In the genomic region with DNA sequence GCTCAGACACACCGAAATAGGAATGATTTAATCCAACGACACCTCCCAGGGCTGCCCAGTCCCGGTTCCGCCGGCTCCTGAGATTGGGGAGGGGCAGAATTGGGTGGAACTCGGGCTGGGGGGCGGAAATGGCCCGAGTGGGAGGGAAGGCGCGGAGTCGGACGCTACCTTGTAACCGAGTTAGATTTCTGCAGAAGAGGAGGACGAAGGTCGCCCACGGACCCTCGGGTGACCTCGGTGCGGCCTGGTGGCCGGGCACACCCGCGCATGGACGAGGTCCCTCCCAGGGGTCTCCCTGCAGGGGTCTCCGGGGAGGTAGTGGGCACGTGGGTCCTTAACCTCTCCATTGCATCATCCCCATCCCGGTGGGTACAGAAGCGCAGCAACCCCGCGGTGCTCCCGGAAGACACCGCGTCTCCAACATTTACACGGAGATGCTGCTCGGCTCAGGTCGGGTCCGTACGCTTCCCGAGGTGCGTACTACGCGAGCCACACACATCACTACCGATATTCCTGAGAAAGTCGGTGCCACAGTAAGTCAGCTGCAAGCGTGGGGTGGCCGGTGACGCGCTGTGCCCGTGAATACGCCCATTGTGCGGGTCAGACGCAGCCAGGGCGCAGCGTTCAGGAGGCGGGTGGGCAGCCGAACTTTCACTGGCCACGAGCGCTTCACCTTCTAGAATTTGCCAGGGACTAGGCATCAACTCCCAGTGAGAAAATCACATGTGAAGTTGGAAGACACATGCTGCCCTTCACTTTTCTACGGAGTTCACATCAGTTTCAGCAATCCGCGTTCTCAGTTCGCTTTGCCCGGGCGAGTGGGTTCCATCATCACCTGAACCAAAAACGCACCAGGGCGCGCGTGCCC, we compare ENCODE assay signal across 8 cellular contexts. TPM values are rescaled to one million over a fixed set of nuclear protein-coding genes. Genes with fewer than 3 reads are reported as not detected.
DNase-seq lines count a peak whose midpoint lies in the region; FAIRE-seq and TF ChIP-seq lines count a peak whose summit lies in the region.

No MANE protein-coding gene starts in this region.

- H3K27me3 ChIP-seq in Karpas-422 (ENCODE audit: low read length) (no peaks in the 10 kb centered on the region), muscle layer of colon (ENCODE audit: control insufficient read depth in 1 of 2, insufficient read depth in 2 of 2, low read length in 2 of 2) (no peaks in the 10 kb centered on the region), transverse colon (no peaks in the 10 kb centered on the region)

- no peak overlapping the region for H2AFZ ChIP-seq in Karpas-422 (ENCODE audit: low read length)

- H3K36me3 Mint-ChIP-seq in activated CD4-positive, alpha-beta memory T cell treated with anti-CD3 and anti-CD28 coated beads, Interleukin-2, amount 10 ng/mL, durations not matched to agents 7 days and 5 days (ENCODE audit: low read depth) = peaks cover 7% of the 10 kb centered on the region

- H3K4me3 ChIP-seq in Karpas-422 (ENCODE audit: low read length) (peak overlapping the region; percentile 78), epithelial cell of proximal tubule (ENCODE audit: low read depth, low read length) (peak overlapping the region; percentile 85), muscle layer of colon (ENCODE audit: low read depth in 1 of 2, low read length in 2 of 2) (peak overlapping the region; percentile 53 to 72), transverse colon (peak overlapping the region; percentile 60 to 84 (median 64))

- no peaks in the 10 kb centered on the region for H3K36me3 ChIP-seq in Karpas-422 (ENCODE audit: insufficient read depth, low read length)
- no peaks in the 10 kb centered on the region for H3K36me3 ChIP-seq in muscle layer of colon (ENCODE audit: insufficient read depth, low read length)
- H3K36me3 ChIP-seq in transverse colon = no peaks in the 10 kb centered on the region

- DNase-seq in NCI-H2171 treated with DMSO at 0.1 percent for 48 hours (lab: John Stamatoyannopoulos, UW) = peak; percentile 44
- DNase-seq in NCI-H2171 (lab: John Stamatoyannopoulos, UW) = no peak
- peak; percentile 81 for DNase-seq in Karpas-422
- DNase-seq in activated CD4-positive, alpha-beta memory T cell treated with anti-CD3 and anti-CD28 coated beads, Interleukin-2, amount 10 ng/mL, durations not matched to agents 7 days and 5 days = no peak
- no peak for DNase-seq in epithelial cell of proximal tubule (ENCODE audit: low read depth)
- DNase-seq in transverse colon = peak; percentile 53
- DNase-seq in H54 (ENCODE audit: insufficient read length, low spot score) = no peak

- TF ChIP-seq POLR2A in transverse colon (IDR thresholded peaks at IDR 0.05) = peak; percentile 16
- no peak for TF ChIP-seq POLR2A in H54 (IDR thresholded peaks at IDR 0.05; ENCODE audit: low read depth, low read length)

- H3K9ac ChIP-seq in Karpas-422 (ENCODE audit: low read length) (peak overlapping the region; percentile 86), muscle layer of colon (ENCODE audit: low read length) (peak overlapping the region; percentile 83)

- no peak overlapping the region for H3K27ac Mint-ChIP-seq in activated CD4-positive, alpha-beta memory T cell treated with anti-CD3 and anti-CD28 coated beads, Interleukin-2, amount 10 ng/mL, durations not matched to agents 7 days and 5 days

- FAIRE-seq in H54 (lab: Jason Lieb, UNC) = no peak

- H3K27me3 Mint-ChIP-seq in activated CD4-positive, alpha-beta memory T cell treated with anti-CD3 and anti-CD28 coated beads, Interleukin-2, amount 10 ng/mL, durations not matched to agents 7 days and 5 days = peaks cover 75% of the 10 kb centered on the region

- peaks cover 60% of the 10 kb centered on the region for H3K4me1 ChIP-seq in Karpas-422 (ENCODE audit: low read length)
- H3K4me1 ChIP-seq in muscle layer of colon (ENCODE audit: insufficient read depth, low read length) = peaks cover 30% of the 10 kb centered on the region
- H3K4me1 ChIP-seq in transverse colon = peaks cover 0 to 42% (median 19%) of the 10 kb centered on the region in 4 donors

- 0 to 2% methylated on average over 9 to 60 of the region's 67 CpGs for WGBS in transverse colon (ENCODE audit: low coverage in 1 of 2), 2 donors

- peaks cover 32% of the 10 kb centered on the region; the same call in 1 of the 2 replicates for H4K20me1 ChIP-seq in Karpas-422 (ENCODE audit: insufficient read depth, low read depth, low read length)

- H3K4me3 Mint-ChIP-seq in activated CD4-positive, alpha-beta memory T cell treated with anti-CD3 and anti-CD28 coated beads, Interleukin-2, amount 10 ng/mL, durations not matched to agents 7 days and 5 days = peak overlapping the region; percentile 85

- H3K27ac ChIP-seq in Karpas-422 (ENCODE audit: low read length) (peak overlapping the region; percentile 95), muscle layer of colon (ENCODE audit: low read depth, low read length) (peak overlapping the region; percentile 72), transverse colon (peak overlapping the region; percentile 84 to 95 (median 91))

- H3K9me3 ChIP-seq in Karpas-422 (ENCODE audit: low read length) (no peaks in the 10 kb centered on the region), muscle layer of colon (ENCODE audit: low read length) (no peaks in the 10 kb centered on the region), transverse colon (no peaks in the 10 kb centered on the region)

- CTCF ChIA-PET in activated CD4-positive, alpha-beta memory T cell treated with anti-CD3 and anti-CD28 coated beads, Interleukin-2, amount 10 ng/mL, durations not matched to agents 7 days and 5 days (lab: Charles Lee) = interaction anchor here (2.2 kb wide), 1 partner anchor 218 kb away, joined by 5 read pairs; no protein-coding TSS in a partner anchor

- H3K4me1 Mint-ChIP-seq in activated CD4-positive, alpha-beta memory T cell treated with anti-CD3 and anti-CD28 coated beads, Interleukin-2, amount 10 ng/mL, durations not matched to agents 7 days and 5 days = peaks cover 34% of the 10 kb centered on the region

- H3K9me2 ChIP-seq in Karpas-422 (replicated peaks; ENCODE audit: insufficient read depth, low read length) = no peaks in the 10 kb centered on the region

- in situ Hi-C loops in transverse colon (cut with MboI; ENCODE audit: low pct_ligation_motif_present in 1 of 4, low pct_unique_long_range_greater_than_20kb in 1 of 4, low sequenced_read_pairs in 3 of 4) = no loop called here

- POLR2A ChIA-PET in activated CD4-positive, alpha-beta memory T cell treated with anti-CD3 and anti-CD28 coated beads, Interleukin-2, amount 10 ng/mL, durations not matched to agents 7 days and 5 days (lab: Charles Lee) = interaction anchor here (0.9 kb wide), 1 partner anchor 229 kb away, joined by 5 read pairs; no protein-coding TSS in a partner anchor

- no peak for TF ChIP-seq CTCF in epithelial cell of proximal tubule (conservative IDR thresholded peaks at IDR 0.05; ENCODE audit: low read depth, low read length)
- no peak for TF ChIP-seq CTCF in transverse colon (IDR thresholded peaks at IDR 0.05)

- peak overlapping the region; percentile 82 for H3K4me2 ChIP-seq in Karpas-422 (ENCODE audit: low read depth, low read length, poor library complexity, severe bottlenecking)

- intact Hi-C loops in transverse colon (cut with DNase I; ENCODE audit: low total_unique reads) = no loop called here

- peaks cover 56% of the 10 kb centered on the region for H3K79me2 ChIP-seq in Karpas-422 (ENCODE audit: low read length)

- H3K9me3 Mint-ChIP-seq in activated CD4-positive, alpha-beta memory T cell treated with anti-CD3 and anti-CD28 coated beads, Interleukin-2, amount 10 ng/mL, durations not matched to agents 7 days and 5 days = no peaks in the 10 kb centered on the region

- TF ChIP-seq EP300 in transverse colon (IDR thresholded peaks at IDR 0.05; ENCODE audit: low read depth) = no peak

RNA-seq across cellular contexts. Expression of gene ZNF516, which starts 3.0 kb away (rescaled TPM):
- total RNA-seq in Karpas-422 (2014; rRNA removed; shearing (Covaris generic); ENCODE audit: low replicate concordance) = 41.0 and 53.3 TPM in 2 replicates
- 1 to 10 TPM; 3.9 to 5.0 TPM for total RNA-seq in activated CD4-positive, alpha-beta memory T cell treated with anti-CD3 and anti-CD28 coated beads, Interleukin-2, amount 10 ng/mL, durations not matched to agents 7 days and 5 days
- total RNA-seq in epithelial cell of proximal tubule (14.8 and 15.7 TPM in 2 replicates), transverse colon (10 to 100 TPM; 19.4 to 37.8 (median 26.7) TPM)

Comparison
In these comparisons a context has a peak if more than half of its experiments do, and no peak if none do; other contexts are left out.
1. DNase-seq: peak in NCI-H2171 treated with DMSO at 0.1 percent for 48 hours (single experiment), Karpas-422 (single experiment) and transverse colon (single experiment); none in NCI-H2171 (single experiment), activated CD4-positive, alpha-beta memory T cell treated with anti-CD3 and anti-CD28 coated beads, Interleukin-2, amount 10 ng/mL, durations not matched to agents 7 days and 5 days (single experiment), epithelial cell of proximal tubule (single experiment) and H54 (single experiment).
2. Peak in every context shown above with its lines, with median percentiles within 50 percentile points of each other: H3K27ac ChIP-seq and H3K4me3 ChIP-seq.